Comparison of ENCODE assay signal across 20 cellular contexts in the genomic region with DNA sequence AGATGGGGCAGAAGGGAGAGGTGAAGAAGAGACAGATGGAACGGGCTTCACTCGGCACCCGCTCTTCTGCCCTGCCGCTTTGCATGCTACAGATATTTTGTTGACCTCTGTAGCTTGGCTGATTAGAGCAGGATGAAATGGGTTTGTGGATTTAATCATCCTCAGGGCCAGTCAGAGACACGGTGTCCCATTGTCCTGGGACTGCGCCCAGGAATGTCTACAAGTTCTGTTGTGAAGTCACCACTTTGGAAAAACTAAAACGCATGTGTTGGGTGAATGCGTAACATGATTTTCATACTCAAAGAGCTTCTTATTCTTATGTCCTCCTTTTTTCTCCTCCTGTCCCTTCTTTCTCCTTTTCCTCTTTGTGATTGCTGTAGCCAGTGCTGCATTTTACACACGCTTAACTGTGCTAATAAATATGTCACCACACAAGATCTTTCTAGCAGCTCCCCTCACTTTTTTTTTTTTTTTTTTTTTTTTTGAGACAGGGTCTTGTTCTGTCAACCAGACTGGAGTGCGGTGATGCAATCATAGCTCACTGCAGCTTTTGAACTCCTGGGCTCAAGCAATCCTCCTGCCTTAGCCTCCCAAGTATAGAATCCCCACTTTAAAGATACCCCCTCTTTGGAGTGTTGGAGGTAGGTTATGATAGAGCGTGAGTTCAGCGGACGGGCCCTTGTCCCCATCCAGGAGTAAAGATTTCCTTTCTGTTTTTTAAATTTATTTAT. TPM values are rescaled to one million over a fixed set of nuclear protein-coding genes. Genes with fewer than 3 reads are reported as not detected.
"Had no signal": no experiment of that assay in that cellular context is flagged by ENCODE, and none has a peak within 500 bp of the region (broad histone marks: within the 10 kb centered on the region; RNA-seq: fewer than 3 reads in every experiment).

No MANE protein-coding gene starts in this region.

- DNase-seq: activated CD4-positive, alpha-beta memory T cell treated with anti-CD3 and anti-CD28 coated beads for 36 hours; activated gamma-delta T cell treated with Interleukin-2 at 50 U/mL for 16 hours; activated T-cell treated with anti-CD3 and anti-CD28 coated beads for 4 hours; caudate nucleus; dorsolateral prefrontal cortex; kidney; left ventricle myocardium inferior; mammary epithelial cell; mucosa of descending colon; naive B cell; pancreas; stimulated activated naive B cell treated with anti-CD40 and anti-IgM and Interleukin-4, amounts not matched to agents 10 μg/mL and 1 μg/mL and 100 μg/mL, for 72 hours had no signal

- H3K27ac ChIP-seq: dorsolateral prefrontal cortex, left ventricle myocardium inferior, neutrophil, pancreas had no signal

- H3K36me3 ChIP-seq: left ventricle myocardium inferior, neutrophil, pancreas had no signal

- H3K4me3 ChIP-seq: dorsolateral prefrontal cortex, left ventricle myocardium inferior, mucosa of descending colon, pancreas had no signal

- H3K4me1 ChIP-seq: left ventricle myocardium inferior, pancreas had no signal

- H3K9me3 ChIP-seq: left ventricle myocardium inferior, mucosa of descending colon, neutrophil, pancreas had no signal

- H3K27me3 ChIP-seq: dorsolateral prefrontal cortex, neutrophil, pancreas had no signal

- ATAC-seq: activated naive CD4-positive, alpha-beta T cell treated with anti-CD3 and anti-CD28 coated beads, Interleukin-2, amount 50 U/mL, for 72 hours; mucosa of descending colon; pancreas; sciatic nerve; stimulated activated naive B cell treated with anti-CD40 and anti-IgM and Interleukin-4, amounts not matched to agents 10 μg/mL and 1 μg/mL and 100 μg/mL, for 72 hours had no signal

RNA-seq across cellular contexts. Expression of a gene that starts 3.4 kb away (rescaled TPM):
- total RNA-seq: activated naive CD4-positive, alpha-beta T cell treated with anti-CD3 and anti-CD28 coated beads, Interleukin-2, amount 50 U/mL, for 72 hours; activated T-helper 1 cell treated with anti-CD3 and anti-CD28 coated beads, Interleukin-12 subunit alpha, Interleukin-12 subunit beta, Interleukin-2, Interleukin-4 antibody, amounts not matched to agents 30 ng/mL and 10 ng/mL and 1 ng/mL, durations not matched to agents 14 hours and 24 hours and 36 hours; left ventricle myocardium inferior; mucosa of descending colon; T-helper 2 cell treated with Interferon-gamma antibody and Interleukin-4, amounts not matched to agents 100 ng/mL and 5 ng/mL, for 36 hours; ureter had no signal

RNA-seq across cellular contexts. Expression of a gene that starts 29.7 kb away (rescaled TPM):
- total RNA-seq: activated T-helper 1 cell treated with anti-CD3 and anti-CD28 coated beads, Interleukin-12 subunit alpha, Interleukin-12 subunit beta, Interleukin-2, Interleukin-4 antibody, amounts not matched to agents 30 ng/mL and 10 ng/mL and 1 ng/mL, durations not matched to agents 14 hours and 24 hours and 36 hours; fibroblast of lung; frontal cortex; kidney; left ventricle myocardium inferior; T-helper 2 cell treated with Interferon-gamma antibody and Interleukin-4, amounts not matched to agents 100 ng/mL and 5 ng/mL, for 36 hours; ureter had no signal

RNA-seq across cellular contexts. Expression of a gene that starts 48.2 kb away (rescaled TPM):
- total RNA-seq: fibroblast of lung, frontal cortex, left ventricle myocardium inferior, mammary epithelial cell, mucosa of descending colon, sciatic nerve had no signal
- polyA plus RNA-seq: fibroblast of lung had no signal
